ENCODE assay signal across 20 cellular contexts in genomic region chr15:65368646-65369045, GRCh38. TPM values are rescaled to one million over a fixed set of nuclear protein-coding genes. Genes with fewer than 3 reads are reported as not detected.
A peak's percentile ranks its signal among the peaks of the same experiment; 100 is the strongest.
DNase-seq lines count a peak whose midpoint lies in the region; ATAC-seq and TF ChIP-seq lines count a peak whose summit lies in the region.
"Had no signal": no experiment of that assay in that cellular context is flagged by ENCODE, and none has a peak within 500 bp of the region (broad histone marks: within the 10 kb centered on the region; RNA-seq: fewer than 3 reads in every experiment).

No MANE protein-coding gene starts in this region.

- no peak overlapping the region for H3K4me3 ChIP-seq in mesodermal cell (ENCODE audit: extremely low read depth, insufficient read depth, low read length, poor library complexity, severe bottlenecking)
- H3K4me3 ChIP-seq: breast epithelium, left ventricle myocardium inferior, PC-9 had no signal

- H3K9me3 Mint-ChIP-seq in type B pancreatic cell = no peaks in the 10 kb centered on the region
- H3K9me3 Mint-ChIP-seq: activated CD4-positive, alpha-beta T cell treated with anti-CD3 and anti-CD28 coated beads, Interleukin-2, amount 10 ng/mL, durations not matched to agents 7 days and 5 days; activated naive CD4-positive, alpha-beta T cell treated with anti-CD3 and anti-CD28 coated beads, Interleukin-2, amount 50 U/mL, for 72 hours had no signal

- no CpG with 5 or more reads among the region's 5 CpGs for WGBS in mesodermal cell (ENCODE audit: insufficient coverage in 2 of 2), 2 experiments

- no peak for TF ChIP-seq CTCF in type B pancreatic cell (conservative IDR thresholded peaks at IDR 0.05)

- peaks cover 49% of the 10 kb centered on the region for H3K36me3 ChIP-seq in mesodermal cell (ENCODE audit: control insufficient read depth, insufficient read depth, low read length)
- H3K36me3 ChIP-seq: breast epithelium, left ventricle myocardium inferior had no signal

- no peaks in the 10 kb centered on the region for H3K27me3 Mint-ChIP-seq in type B pancreatic cell

- H3K4me1 ChIP-seq in mesodermal cell (ENCODE audit: control insufficient read depth, insufficient read depth, low read length, poor library complexity, severe bottlenecking) = peaks cover 77% of the 10 kb centered on the region
- H3K4me1 ChIP-seq: breast epithelium had no signal

- peak overlapping the region; percentile 37 for H3K27ac Mint-ChIP-seq in type B pancreatic cell
- H3K27ac Mint-ChIP-seq: activated CD4-positive, alpha-beta T cell treated with anti-CD3 and anti-CD28 coated beads, Interleukin-2, amount 10 ng/mL, durations not matched to agents 7 days and 5 days; activated naive CD4-positive, alpha-beta T cell treated with anti-CD3 and anti-CD28 coated beads, Interleukin-2, amount 50 U/mL, for 72 hours had no signal

- DNase-seq in NCI-H2107 treated with DMSO at 0.1 percent for 48 hours (lab: John Stamatoyannopoulos, UW; ENCODE audit: unreplicated experiment) = peak; percentile 31
- no peak for DNase-seq in NCI-H2107 (lab: John Stamatoyannopoulos, UW)
- DNase-seq in astrocyte of the hippocampus (ENCODE audit: low read depth, low spot score) = peak; percentile 34
- DNase-seq in type B pancreatic cell (ENCODE audit: extremely low spot score, unreplicated experiment) = no peak
- DNase-seq in HK-2 (ENCODE audit: unreplicated experiment) = no peak
- DNase-seq: activated CD4-positive, alpha-beta T cell treated with anti-CD3 and anti-CD28 coated beads, Interleukin-2, amount 10 ng/mL, durations not matched to agents 7 days and 5 days; effector CD8-positive, alpha-beta T cell; GOT3; left ventricle myocardium inferior; NCI-H1092; NCI-H510A treated with DMSO at 0.1 percent for 48 hours had no signal

- peak overlapping the region; percentile 85 for H3K27ac ChIP-seq in mesodermal cell (ENCODE audit: low read depth, low read length, severe bottlenecking)
- H3K27ac ChIP-seq: breast epithelium, C4-2B, left ventricle myocardium inferior, PC-9 had no signal

- H3K9me3 ChIP-seq in mesodermal cell (ENCODE audit: control insufficient read depth, low read length) = no peaks in the 10 kb centered on the region
- H3K9me3 ChIP-seq: breast epithelium, left ventricle myocardium inferior, SK-N-SH had no signal

- peaks cover 8% of the 10 kb centered on the region for H3K36me3 Mint-ChIP-seq in type B pancreatic cell
- H3K36me3 Mint-ChIP-seq: activated naive CD4-positive, alpha-beta T cell treated with anti-CD3 and anti-CD28 coated beads, Interleukin-2, amount 50 U/mL, for 72 hours had no signal

- peaks cover 59% of the 10 kb centered on the region for H3K4me1 Mint-ChIP-seq in type B pancreatic cell (ENCODE audit: unreplicated experiment)
- H3K4me1 Mint-ChIP-seq: activated CD4-positive, alpha-beta T cell treated with anti-CD3 and anti-CD28 coated beads, Interleukin-2, amount 10 ng/mL, durations not matched to agents 7 days and 5 days had no signal

- ATAC-seq in HG02798 (IDR thresholded peaks at IDR 0.05; ENCODE audit: poor library complexity, unreplicated experiment) (no peak), HG02759 (IDR thresholded peaks at IDR 0.05; ENCODE audit: unreplicated experiment) (no peak)
- ATAC-seq: activated naive CD4-positive, alpha-beta T cell treated with anti-CD3 and anti-CD28 coated beads, Interleukin-2, amount 50 U/mL, for 72 hours had no signal

- H3K4me3 Mint-ChIP-seq in type B pancreatic cell = peak overlapping the region; percentile 56
- H3K4me3 Mint-ChIP-seq: activated CD4-positive, alpha-beta T cell treated with anti-CD3 and anti-CD28 coated beads, Interleukin-2, amount 10 ng/mL, durations not matched to agents 7 days and 5 days had no signal

RNA-seq across cellular contexts. Expression of gene IGDCC3, which starts 9.2 kb away (rescaled TPM):
- polyA plus RNA-seq in mesodermal cell (2013, experiment 1 of 2) = 113 TPM
- polyA plus RNA-seq in mesodermal cell (2013, experiment 2 of 2) = 107 TPM
- total RNA-seq in type B pancreatic cell (ENCODE audit: low replicate concordance) = 18.8 and 169 TPM in 2 replicates
- total RNA-seq: activated CD4-positive, alpha-beta T cell treated with anti-CD3 and anti-CD28 coated beads, Interleukin-2, amount 10 ng/mL, durations not matched to agents 7 days and 5 days; activated naive CD4-positive, alpha-beta T cell treated with anti-CD3 and anti-CD28 coated beads, Interleukin-2, amount 50 U/mL, for 72 hours; subcutaneous adipose tissue had no signal

RNA-seq across cellular contexts. Expression of gene IGDCC4, which starts 54.1 kb away (rescaled TPM):
- 11.1 TPM for polyA plus RNA-seq in mesodermal cell (2013, experiment 1 of 2)
- polyA plus RNA-seq in mesodermal cell (2013, experiment 2 of 2) = 11.0 TPM
- 2.4 and 17.1 TPM in 2 replicates for total RNA-seq in type B pancreatic cell (ENCODE audit: low replicate concordance)

Comparison
In these comparisons a context has a peak if more than half of its experiments do, and no peak if none do; other contexts are left out.
1. DNase-seq: peak in NCI-H2107 treated with DMSO at 0.1 percent for 48 hours (single experiment) and astrocyte of the hippocampus (single experiment); none in NCI-H2107 (single experiment), type B pancreatic cell (single experiment) and HK-2 (single experiment).